9 cellular contexts compared by ENCODE assay signal in genomic region chr4:138835833-138836521, GRCh38.
DNase-seq lines count a peak whose midpoint lies in the region; ATAC-seq and TF ChIP-seq lines count a peak whose summit lies in the region.
"Had no signal": no experiment of that assay in that cellular context is flagged by ENCODE, and none has a peak within 500 bp of the region (broad histone marks: within the 10 kb centered on the region; RNA-seq: fewer than 3 reads in every experiment).

No MANE protein-coding gene starts in this region.

- H3K9me3 Mint-ChIP-seq in chondrocyte (ENCODE audit: low read depth), result no peaks in the 10 kb centered on the region
- no peaks in the 10 kb centered on the region for H3K9me3 Mint-ChIP-seq in activated naive CD4-positive, alpha-beta T cell treated with anti-CD3 and anti-CD28 coated beads, Interleukin-2, amount 10 ng/mL, durations not matched to agents 7 days and 5 days
- H3K9me3 Mint-ChIP-seq in activated CD4-positive, alpha-beta T cell treated with anti-CD3 and anti-CD28 coated beads, Interleukin-2, amount 10 ng/mL, durations not matched to agents 7 days and 5 days, result no peaks in the 10 kb centered on the region

- H3K27ac ChIP-seq in liver (ENCODE audit: low read depth in 1 of 2, low read length in 2 of 2), result no peak overlapping the region
- H3K27ac ChIP-seq: SJSA1 had no signal

- ATAC-seq in GM19025 (IDR thresholded peaks at IDR 0.05; ENCODE audit: low read depth, unreplicated experiment), result peak; percentile 33

- CTCF ChIA-PET in activated naive CD4-positive, alpha-beta T cell treated with anti-CD3 and anti-CD28 coated beads, Interleukin-2, amount 10 ng/mL, durations not matched to agents 7 days and 5 days (lab: Charles Lee), result no interaction called here
- CTCF ChIA-PET in activated CD4-positive, alpha-beta T cell treated with anti-CD3 and anti-CD28 coated beads, Interleukin-2, amount 10 ng/mL, durations not matched to agents 7 days and 5 days (lab: Charles Lee), result no interaction called here

- peak; percentile 32 for TF ChIP-seq CTCF in chondrocyte (IDR thresholded peaks at IDR 0.05)
- TF ChIP-seq CTCF in liver (IDR thresholded peaks at IDR 0.05; ENCODE audit: low read depth, low read length, missing input control), result no peak

- H3K27ac Mint-ChIP-seq in chondrocyte (ENCODE audit: unreplicated experiment), result no peak overlapping the region
- no peak overlapping the region for H3K27ac Mint-ChIP-seq in activated naive CD4-positive, alpha-beta T cell treated with anti-CD3 and anti-CD28 coated beads, Interleukin-2, amount 10 ng/mL, durations not matched to agents 7 days and 5 days
- H3K27ac Mint-ChIP-seq in activated CD4-positive, alpha-beta T cell treated with anti-CD3 and anti-CD28 coated beads, Interleukin-2, amount 10 ng/mL, durations not matched to agents 7 days and 5 days, result no peak overlapping the region

- no peaks in the 10 kb centered on the region for H3K27me3 ChIP-seq in liver (ENCODE audit: control insufficient read depth in 4 of 4, insufficient read depth in 4 of 4, low read length in 3 of 4)

- H3K4me1 ChIP-seq in liver (ENCODE audit: control insufficient read depth in 4 of 4, insufficient read depth in 4 of 4, low read length in 3 of 4), result peaks cover 0 to 6% (median 3%) of the 10 kb centered on the region in 4 donors
- H3K4me1 ChIP-seq: SJSA1 had no signal

- POLR2A ChIA-PET in activated CD4-positive, alpha-beta T cell treated with anti-CD3 and anti-CD28 coated beads, Interleukin-2, amount 10 ng/mL, durations not matched to agents 7 days and 5 days (lab: Charles Lee), result no interaction called here

- no peaks in the 10 kb centered on the region for H3K36me3 Mint-ChIP-seq in chondrocyte (ENCODE audit: low read depth)
- no peaks in the 10 kb centered on the region for H3K36me3 Mint-ChIP-seq in activated naive CD4-positive, alpha-beta T cell treated with anti-CD3 and anti-CD28 coated beads, Interleukin-2, amount 10 ng/mL, durations not matched to agents 7 days and 5 days
- no peaks in the 10 kb centered on the region for H3K36me3 Mint-ChIP-seq in activated CD4-positive, alpha-beta T cell treated with anti-CD3 and anti-CD28 coated beads, Interleukin-2, amount 10 ng/mL, durations not matched to agents 7 days and 5 days (ENCODE audit: low read depth)

- peak; percentile 92 for DNase-seq in NCI-H1105 treated with DMSO at 0.1 percent for 48 hours (lab: John Stamatoyannopoulos, UW)
- DNase-seq in chondrocyte (ENCODE audit: low spot score), result no peak
- no peak for DNase-seq in activated naive CD4-positive, alpha-beta T cell treated with anti-CD3 and anti-CD28 coated beads, Interleukin-2, amount 10 ng/mL, durations not matched to agents 7 days and 5 days
- no peak for DNase-seq in hepatic stellate cell (ENCODE audit: low spot score)
- DNase-seq in activated CD8-positive, alpha-beta memory T cell treated with anti-CD3 and anti-CD28 coated beads, Interleukin-2, amount 50 U/mL, for 4 hours, result no peak
- DNase-seq in activated CD4-positive, alpha-beta T cell treated with anti-CD3 and anti-CD28 coated beads, Interleukin-2, amount 10 ng/mL, durations not matched to agents 7 days and 5 days, result no peak

- no peak for TF ChIP-seq RAD21 in liver (IDR thresholded peaks at IDR 0.05)

- no peaks in the 10 kb centered on the region for H3K36me3 ChIP-seq in liver (ENCODE audit: control insufficient read depth in 4 of 4, insufficient read depth in 3 of 4, low read depth in 1 of 4, low read length in 3 of 4)
- H3K36me3 ChIP-seq: SJSA1 had no signal

- peaks cover 18% of the 10 kb centered on the region for H3K4me1 Mint-ChIP-seq in chondrocyte (ENCODE audit: low read depth)
- no peaks in the 10 kb centered on the region for H3K4me1 Mint-ChIP-seq in activated naive CD4-positive, alpha-beta T cell treated with anti-CD3 and anti-CD28 coated beads, Interleukin-2, amount 10 ng/mL, durations not matched to agents 7 days and 5 days
- no peaks in the 10 kb centered on the region for H3K4me1 Mint-ChIP-seq in activated CD4-positive, alpha-beta T cell treated with anti-CD3 and anti-CD28 coated beads, Interleukin-2, amount 10 ng/mL, durations not matched to agents 7 days and 5 days

- H3K27me3 Mint-ChIP-seq in chondrocyte (ENCODE audit: low read depth), result peaks cover 4% of the 10 kb centered on the region
- H3K27me3 Mint-ChIP-seq in activated naive CD4-positive, alpha-beta T cell treated with anti-CD3 and anti-CD28 coated beads, Interleukin-2, amount 10 ng/mL, durations not matched to agents 7 days and 5 days, result peaks cover 4% of the 10 kb centered on the region
- no peaks in the 10 kb centered on the region for H3K27me3 Mint-ChIP-seq in activated CD4-positive, alpha-beta T cell treated with anti-CD3 and anti-CD28 coated beads, Interleukin-2, amount 10 ng/mL, durations not matched to agents 7 days and 5 days

- H3K9ac ChIP-seq in liver (ENCODE audit: low read depth in 1 of 2, low read length in 2 of 2), result no peak overlapping the region

- WGBS in liver, result 67% methylated on average over 9 of the region's 9 CpGs

- H3K4me3 Mint-ChIP-seq in chondrocyte (ENCODE audit: unreplicated experiment), result no peak overlapping the region
- H3K4me3 Mint-ChIP-seq in activated naive CD4-positive, alpha-beta T cell treated with anti-CD3 and anti-CD28 coated beads, Interleukin-2, amount 10 ng/mL, durations not matched to agents 7 days and 5 days, result no peak overlapping the region
- H3K4me3 Mint-ChIP-seq in activated CD4-positive, alpha-beta T cell treated with anti-CD3 and anti-CD28 coated beads, Interleukin-2, amount 10 ng/mL, durations not matched to agents 7 days and 5 days, result no peak overlapping the region

- no peak overlapping the region for H3K4me3 ChIP-seq in liver (ENCODE audit: low read depth in 1 of 3, low read length in 3 of 3)
- H3K4me3 ChIP-seq: SJSA1 had no signal

- H3K9me3 ChIP-seq in liver (ENCODE audit: control insufficient read depth in 4 of 4, low read length in 3 of 4), result no peaks in the 10 kb centered on the region
- H3K9me3 ChIP-seq: SJSA1 had no signal

TF ChIP-seq in liver, 16 proteins besides CTCF, POLR2A, EP300 and RAD21:
- TF ChIP-seq HNF4A (conservative IDR thresholded peaks at IDR 0.05) (peak; percentile 60 to 74), ATF3 (IDR thresholded peaks at IDR 0.05) (no peak), HNF4G (IDR thresholded peaks at IDR 0.05) (peak; percentile 45), MAX (IDR thresholded peaks at IDR 0.05) (peak; percentile 10), FOXA2 (IDR thresholded peaks at IDR 0.05) (no peak), FOXA1 (IDR thresholded peaks at IDR 0.05) (no peak), SP1 (IDR thresholded peaks at IDR 0.05) (peak; percentile 37)
